Comparison of ENCODE assay signal across 8 cellular contexts in the genomic region with DNA sequence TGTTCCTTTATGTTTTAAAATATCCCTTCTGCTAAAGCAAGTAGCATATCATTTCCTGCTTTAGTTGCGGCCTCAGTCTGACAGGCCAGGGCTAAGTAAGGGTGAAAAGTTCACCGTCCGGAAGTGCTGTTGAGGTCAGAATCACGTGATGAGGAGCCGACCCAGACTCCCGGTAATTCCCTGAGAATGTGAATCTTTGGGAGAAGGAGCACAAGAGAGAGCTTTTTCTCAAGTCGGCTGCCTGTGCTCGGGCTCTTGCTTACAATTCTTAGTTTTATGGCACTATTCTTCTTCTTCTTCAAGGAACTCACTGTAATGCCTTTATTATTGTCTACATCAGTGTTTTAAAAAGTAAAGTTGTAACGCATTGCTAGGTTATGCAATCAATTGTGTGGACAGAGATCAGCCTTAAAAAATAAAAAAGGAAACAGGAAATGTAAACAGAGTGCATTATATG.
DNase-seq lines count a peak whose midpoint lies in the region; ATAC-seq and TF ChIP-seq lines count a peak whose summit lies in the region.

No MANE protein-coding gene starts in this region.

- H3K4me1 Mint-ChIP-seq in activated T-helper 17 cell treated with anti-CD3 and anti-CD28 coated beads, Interleukin-2, amount 50 U/mL, for 72 hours, result peaks cover 8% of the 10 kb centered on the region

- H3K4me3 Mint-ChIP-seq in activated T-helper 17 cell treated with anti-CD3 and anti-CD28 coated beads, Interleukin-2, amount 50 U/mL, for 72 hours, result no peak overlapping the region

- no peak for TF ChIP-seq CTCF in VCaP (conservative IDR thresholded peaks at IDR 0.05)

- H3K27ac ChIP-seq in VCaP, result peak overlapping the region; percentile 29; the same call in 1 of the 2 replicates

- peak; percentile 96 for ATAC-seq in GM19395 (IDR thresholded peaks at IDR 0.05; ENCODE audit: unreplicated experiment)
- ATAC-seq in HG03571 (IDR thresholded peaks at IDR 0.05; ENCODE audit: unreplicated experiment), result peak; percentile 85
- ATAC-seq in activated T-helper 17 cell treated with anti-CD3 and anti-CD28 coated beads, Interleukin-2, amount 50 U/mL, for 72 hours (replicated peaks), result no peak
- no peak for ATAC-seq in HG02970 (IDR thresholded peaks at IDR 0.05; ENCODE audit: low FRiP score, unreplicated experiment)

- H3K36me3 Mint-ChIP-seq in activated T-helper 17 cell treated with anti-CD3 and anti-CD28 coated beads, Interleukin-2, amount 50 U/mL, for 72 hours (ENCODE audit: low read depth), result no peaks in the 10 kb centered on the region

- H3K9me3 Mint-ChIP-seq in activated T-helper 17 cell treated with anti-CD3 and anti-CD28 coated beads, Interleukin-2, amount 50 U/mL, for 72 hours, result no peaks in the 10 kb centered on the region

- DNase-seq in CD1c-positive myeloid dendritic cell (ENCODE audit: extremely low spot score) (peak; percentile 54), glomerular endothelial cell (ENCODE audit: extremely low read depth, low read depth, low spot score) (peak; percentile 89), pons (ENCODE audit: low spot score) (peak; percentile 59)

- peaks cover 7% of the 10 kb centered on the region for H3K27me3 Mint-ChIP-seq in activated T-helper 17 cell treated with anti-CD3 and anti-CD28 coated beads, Interleukin-2, amount 50 U/mL, for 72 hours

- no peak overlapping the region for H3K27ac Mint-ChIP-seq in activated T-helper 17 cell treated with anti-CD3 and anti-CD28 coated beads, Interleukin-2, amount 50 U/mL, for 72 hours

Comparison
In these comparisons a context has a peak if more than half of its experiments do, and no peak if none do; other contexts are left out.
1. ATAC-seq: peak in GM19395 (single experiment) and HG03571 (single experiment); none in activated T-helper 17 cell treated with anti-CD3 and anti-CD28 coated beads, Interleukin-2, amount 50 U/mL, for 72 hours (single experiment) and HG02970 (single experiment).
2. Peak in every context shown above with its lines, with median percentiles within 50 percentile points of each other: DNase-seq.